Comparison of ENCODE assay signal across 8 cellular contexts in genomic region chr7:96708872-96709271, GRCh38. TPM values are rescaled to one million over a fixed set of nuclear protein-coding genes. Genes with fewer than 3 reads are reported as not detected.
DNase-seq lines count a peak whose midpoint lies in the region; ATAC-seq and TF ChIP-seq lines count a peak whose summit lies in the region.

No MANE protein-coding gene starts in this region.

- CTCF ChIA-PET in activated CD8-positive, alpha-beta memory T cell treated with anti-CD3 and anti-CD28 coated beads, Interleukin-2, amount 10 ng/mL, durations not matched to agents 7 days and 5 days (lab: Charles Lee), result no interaction called here

- peak overlapping the region; percentile 83 for H3K4me3 ChIP-seq in HUES48 (ENCODE audit: low read depth, low read length)

- H3K27ac Mint-ChIP-seq in activated CD8-positive, alpha-beta memory T cell treated with anti-CD3 and anti-CD28 coated beads, Interleukin-2, amount 10 ng/mL, durations not matched to agents 7 days and 5 days, result peak overlapping the region; percentile 90
- H3K27ac Mint-ChIP-seq in chondrocyte (ENCODE audit: unreplicated experiment), result peak overlapping the region; percentile 99
- H3K27ac Mint-ChIP-seq in natural killer cell treated with Interleukin-12 subunit alpha and Interleukin-12 subunit beta and Interleukin-15 and Interleukin-18, amount 100 ng/mL, for 72 hours, result peak overlapping the region; percentile 93 to 94

- peak overlapping the region; percentile 89 for H3K4me3 Mint-ChIP-seq in activated CD8-positive, alpha-beta memory T cell treated with anti-CD3 and anti-CD28 coated beads, Interleukin-2, amount 10 ng/mL, durations not matched to agents 7 days and 5 days
- H3K4me3 Mint-ChIP-seq in chondrocyte (ENCODE audit: unreplicated experiment), result peak overlapping the region; percentile 93
- peak overlapping the region; percentile 96 for H3K4me3 Mint-ChIP-seq in natural killer cell treated with Interleukin-12 subunit alpha and Interleukin-12 subunit beta and Interleukin-15 and Interleukin-18, amount 100 ng/mL, for 72 hours

- H3K36me3 Mint-ChIP-seq in activated CD8-positive, alpha-beta memory T cell treated with anti-CD3 and anti-CD28 coated beads, Interleukin-2, amount 10 ng/mL, durations not matched to agents 7 days and 5 days, result peaks cover 22% of the 10 kb centered on the region
- H3K36me3 Mint-ChIP-seq in chondrocyte (ENCODE audit: low read depth), result no peaks in the 10 kb centered on the region
- H3K36me3 Mint-ChIP-seq in natural killer cell treated with Interleukin-12 subunit alpha and Interleukin-12 subunit beta and Interleukin-15 and Interleukin-18, amount 100 ng/mL, for 72 hours, result peaks cover 23% of the 10 kb centered on the region

- peak; percentile 16 for ATAC-seq in activated CD8-positive, alpha-beta memory T cell treated with anti-CD3 and anti-CD28 coated beads, Interleukin-2, amount 10 ng/mL, durations not matched to agents 7 days and 5 days
- no peak for ATAC-seq in natural killer cell treated with Interleukin-12 subunit alpha and Interleukin-12 subunit beta and Interleukin-15 and Interleukin-18, amount 100 ng/mL, for 72 hours
- no peak for ATAC-seq in GM19324 (IDR thresholded peaks at IDR 0.05; ENCODE audit: low FRiP score, unreplicated experiment)

- H3K4me1 ChIP-seq in HUES48 (ENCODE audit: control insufficient read depth, insufficient read depth, low read length), result peaks cover 10% of the 10 kb centered on the region; the same call in 1 of the 2 replicates

- peak overlapping the region; percentile 86 for H3K9ac ChIP-seq in HUES48 (ENCODE audit: low read depth, low read length)

- no peaks in the 10 kb centered on the region for H3K27me3 ChIP-seq in HUES48 (ENCODE audit: control insufficient read depth, insufficient read depth, low read length)

- peaks cover 22% of the 10 kb centered on the region for H3K36me3 ChIP-seq in HUES48 (ENCODE audit: control insufficient read depth, insufficient read depth, low read length)

- peaks cover 11% of the 10 kb centered on the region for H3K9me3 ChIP-seq in HUES48 (ENCODE audit: control insufficient read depth, insufficient read depth, low read length)

- peak overlapping the region; percentile 82 for H3K27ac ChIP-seq in HUES48 (ENCODE audit: low read depth, low read length)

- H3K27me3 Mint-ChIP-seq in activated CD8-positive, alpha-beta memory T cell treated with anti-CD3 and anti-CD28 coated beads, Interleukin-2, amount 10 ng/mL, durations not matched to agents 7 days and 5 days, result peaks cover 3% of the 10 kb centered on the region
- H3K27me3 Mint-ChIP-seq in chondrocyte (ENCODE audit: low read depth), result peaks cover 1% of the 10 kb centered on the region
- peaks cover 8 to 12% of the 10 kb centered on the region in 2 donors for H3K27me3 Mint-ChIP-seq in natural killer cell treated with Interleukin-12 subunit alpha and Interleukin-12 subunit beta and Interleukin-15 and Interleukin-18, amount 100 ng/mL, for 72 hours

- no peak for TF ChIP-seq CTCF in chondrocyte (IDR thresholded peaks at IDR 0.05)

- peaks cover 11% of the 10 kb centered on the region for H3K9me3 Mint-ChIP-seq in activated CD8-positive, alpha-beta memory T cell treated with anti-CD3 and anti-CD28 coated beads, Interleukin-2, amount 10 ng/mL, durations not matched to agents 7 days and 5 days (ENCODE audit: low read depth)
- peaks cover 5% of the 10 kb centered on the region for H3K9me3 Mint-ChIP-seq in chondrocyte (ENCODE audit: low read depth)
- H3K9me3 Mint-ChIP-seq in natural killer cell treated with Interleukin-12 subunit alpha and Interleukin-12 subunit beta and Interleukin-15 and Interleukin-18, amount 100 ng/mL, for 72 hours, result no peaks in the 10 kb centered on the region

- DNase-seq in activated CD8-positive, alpha-beta memory T cell treated with anti-CD3 and anti-CD28 coated beads, Interleukin-2, amount 10 ng/mL, durations not matched to agents 7 days and 5 days, result no peak
- no peak for DNase-seq in activated CD8-positive, alpha-beta memory T cell treated with anti-CD3 and anti-CD28 coated beads, Interleukin-2, amount 50 U/mL, for 4 hours
- DNase-seq in chondrocyte (ENCODE audit: low spot score) (no peak), NAMALWA (ENCODE audit: low spot score) (no peak), AG20443 (ENCODE audit: low spot score) (no peak)
- DNase-seq in natural killer cell treated with Interleukin-12 subunit alpha and Interleukin-12 subunit beta and Interleukin-15 and Interleukin-18, amount 100 ng/mL, for 72 hours (ENCODE audit: low spot score), result no peak

- peaks cover 29% of the 10 kb centered on the region for H3K4me1 Mint-ChIP-seq in activated CD8-positive, alpha-beta memory T cell treated with anti-CD3 and anti-CD28 coated beads, Interleukin-2, amount 10 ng/mL, durations not matched to agents 7 days and 5 days
- peaks cover 34% of the 10 kb centered on the region for H3K4me1 Mint-ChIP-seq in chondrocyte (ENCODE audit: low read depth)
- H3K4me1 Mint-ChIP-seq in natural killer cell treated with Interleukin-12 subunit alpha and Interleukin-12 subunit beta and Interleukin-15 and Interleukin-18, amount 100 ng/mL, for 72 hours (ENCODE audit: low read depth in 2 of 2), result peaks cover 8 to 21% of the 10 kb centered on the region in 2 donors

RNA-seq across cellular contexts. Expression of gene SEM1, which starts 0.8 kb away (rescaled TPM):
- 10 to 100 TPM; 35.0 to 47.0 TPM for total RNA-seq in activated CD8-positive, alpha-beta memory T cell treated with anti-CD3 and anti-CD28 coated beads, Interleukin-2, amount 10 ng/mL, durations not matched to agents 7 days and 5 days
- 33.3 to 58.8 TPM (median 35.9 TPM) in 3 replicates for total RNA-seq in chondrocyte
- total RNA-seq in natural killer cell treated with Interleukin-12 subunit alpha and Interleukin-12 subunit beta and Interleukin-15 and Interleukin-18, amount 100 ng/mL, for 72 hours, result 10 to 100 TPM; 35.5 to 83.5 TPM
